Comparison of ENCODE assay signal across 19 cellular contexts in genomic region chr16:17949713-17950112, GRCh38.
"Had no signal": no experiment of that assay in that cellular context is flagged by ENCODE, and none has a peak within 500 bp of the region (broad histone marks: within the 10 kb centered on the region; RNA-seq: fewer than 3 reads in every experiment).

No MANE protein-coding gene starts in this region.

- H3K36me3 ChIP-seq: left lung, tibial nerve, uterus had no signal

- DNase-seq: activated CD4-positive, alpha-beta T cell treated with anti-CD3 and anti-CD28 coated beads, Interleukin-2, amount 10 ng/mL, durations not matched to agents 7 days and 5 days; activated CD8-positive, alpha-beta memory T cell treated with anti-CD3 and anti-CD28 coated beads, Interleukin-2, amount 50 U/mL, for 4 hours; activated naive CD4-positive, alpha-beta T cell treated with anti-CD3 and anti-CD28 coated beads for 36 hours; activated T-cell treated with anti-CD3 and anti-CD28 coated beads, Interleukin-2, amount 50 U/mL, for 4 hours; body of pancreas; caudate nucleus; foreskin keratinocyte; glutamatergic neuron; hypothalamus; islet precursor cell; left lung; naive thymus-derived CD4-positive, alpha-beta T cell; stimulated activated CD8-positive, alpha-beta memory T cell treated with anti-CD3 and anti-CD28 coated beads, Interleukin-4, amount 100 ng/mL, for 48 hours; stimulated activated naive CD4-positive, alpha-beta T cell treated with Interleukin-2 at 50 U/mL for 16 hours; substantia nigra; uterus had no signal

- H3K27me3 ChIP-seq: body of pancreas, foreskin keratinocyte, tibial nerve, uterus had no signal

- H3K27ac ChIP-seq: body of pancreas, epithelial cell of prostate, foreskin keratinocyte, left lung, tibial nerve, uterus had no signal

- H3K4me1 ChIP-seq: body of pancreas, foreskin keratinocyte, left lung, uterus had no signal

- H3K4me3 ChIP-seq: body of pancreas, left lung, tibial nerve, uterus had no signal

- ATAC-seq: activated CD4-positive, CD25-positive, alpha-beta regulatory T cell treated with anti-CD3 and anti-CD28 coated beads, Interleukin-2, amount 50 U/mL, for 24 hours; activated T-cell treated with anti-CD3 and anti-CD28 coated beads, Interleukin-2, amount 50 U/mL, for 4 hours; body of pancreas; foreskin keratinocyte; left lung; naive thymus-derived CD4-positive, alpha-beta T cell had no signal

- H3K9me3 ChIP-seq: body of pancreas, left lung, tibial nerve, uterus had no signal
